In genomic region chr6:127331256-127331655, GRCh38 we compare ENCODE assay signal across 8 cellular contexts. TPM values are rescaled to one million over a fixed set of nuclear protein-coding genes. Genes with fewer than 3 reads are reported as not detected.
DNase-seq lines count a peak whose midpoint lies in the region; ATAC-seq, FAIRE-seq and TF ChIP-seq lines count a peak whose summit lies in the region.
"Not testable (repeated sequence)": the region's sequence is repeated elsewhere in the genome, so short reads cannot be mapped to it uniquely, and the experiment has no call there.

No MANE protein-coding gene starts in this region.

- not testable (repeated sequence) for H3K4me3 Mint-ChIP-seq in CD8-positive, alpha-beta T cell; GM23338; nephron progenitor cell; stimulated activated naive B cell treated with anti-CD40 and anti-IgM and Interleukin-4, amounts not matched to agents 10 μg/mL and 1 μg/mL and 100 μg/mL, for 72 hours
- peak overlapping the region; percentile 6 for H3K4me3 Mint-ChIP-seq in endothelial cell (ENCODE audit: unreplicated experiment)

- in situ Hi-C loops in K562 (cut with MboI) = not testable (repeated sequence)

- not testable (repeated sequence) for DNase-seq in CD8-positive, alpha-beta T cell; GM23338 (ENCODE audit: low spot score); K562 (ENCODE audit: extremely low read depth in 1 of 4, low spot score in 3 of 4); endothelial cell (ENCODE audit: low spot score); nephron progenitor cell; stimulated activated naive B cell treated with anti-CD40 and anti-IgM and Interleukin-4, amounts not matched to agents 10 μg/mL and 1 μg/mL and 100 μg/mL, for 72 hours
- DNase-seq in OCI-M1 (lab: John Stamatoyannopoulos, UW) = peak; percentile 27

- not testable (repeated sequence) for H3K9me1 ChIP-seq in K562 (ENCODE audit: control insufficient read depth, insufficient read depth, low read length)

- 0 out of 2 replicates have a peak overlapping the region, but pooled peaks have one; percentile 1 for H3K4me2 ChIP-seq in GM23338
- H3K4me2 ChIP-seq in K562 (ENCODE audit: insufficient read depth, low read length) = not testable (repeated sequence)

- peaks cover 34% of the 10 kb centered on the region for H3K36me3 Mint-ChIP-seq in CD8-positive, alpha-beta T cell
- not testable (repeated sequence) for H3K36me3 Mint-ChIP-seq in GM23338 (ENCODE audit: low read depth)
- H3K36me3 Mint-ChIP-seq in endothelial cell (ENCODE audit: low read depth, unreplicated experiment) = peaks cover 12% of the 10 kb centered on the region
- peaks cover 39% of the 10 kb centered on the region for H3K36me3 Mint-ChIP-seq in nephron progenitor cell (ENCODE audit: low read depth)
- peaks cover 16 to 22% of the 10 kb centered on the region in 2 donors for H3K36me3 Mint-ChIP-seq in stimulated activated naive B cell treated with anti-CD40 and anti-IgM and Interleukin-4, amounts not matched to agents 10 μg/mL and 1 μg/mL and 100 μg/mL, for 72 hours

- not testable (repeated sequence) for H3K4me1 ChIP-seq in CD8-positive, alpha-beta T cell (ENCODE audit: insufficient read depth, low read length); K562 (replicated peaks in 1 of 2; ENCODE audit: control insufficient read depth in 2 of 2, insufficient read depth in 2 of 2, low read length in 2 of 2)
- H3K4me1 ChIP-seq in GM23338 (ENCODE audit: insufficient read depth) = peaks cover 42% of the 10 kb centered on the region
- H3K4me1 ChIP-seq in HUES6 (ENCODE audit: control insufficient read depth, insufficient read depth, low read length) = peaks cover 12% of the 10 kb centered on the region

- H3F3A ChIP-seq in GM23338 (replicated peaks; ENCODE audit: low read depth) = not testable (repeated sequence)

- CTCF ChIA-PET in CD8-positive, alpha-beta T cell (lab: Charles Lee); K562 (lab: Yijun Ruan, JAX; ENCODE audit: low intra/inter-chr PET ratio): not testable (repeated sequence)

- not testable (repeated sequence) for H3K9me2 ChIP-seq in GM23338 (ENCODE audit: insufficient read depth)

- not testable (repeated sequence) for H3K27ac ChIP-seq in CD8-positive, alpha-beta T cell (ENCODE audit: low read depth, low read length); K562 (ENCODE audit: extremely low read depth, low read depth, low read length)
- H3K27ac ChIP-seq in GM23338 (ENCODE audit: low read depth) (peak overlapping the region; percentile 93), HUES6 (ENCODE audit: low read depth, low read length) (peak overlapping the region; percentile 86; the same call in 1 of the 2 replicates)

- not testable (repeated sequence) for TF ChIP-seq POLR2A in K562 (conservative IDR thresholded peaks at IDR 0.05)

- not testable (repeated sequence) for TF ChIP-seq CTCF in CD8-positive, alpha-beta T cell (IDR thresholded peaks at IDR 0.05); GM23338 (conservative IDR thresholded peaks at IDR 0.05; ENCODE audit: low read depth in 2 of 2); K562 (IDR thresholded peaks at IDR 0.05 in 2 of 3, conservative IDR thresholded peaks at IDR 0.05 in 1 of 3; ENCODE audit: insufficient read depth in 2 of 3, low read depth in 1 of 3, low read length in 3 of 3); endothelial cell (IDR thresholded peaks at IDR 0.05; ENCODE audit: unreplicated experiment); nephron progenitor cell (IDR thresholded peaks at IDR 0.05)

- whole genome bisulfite sequencing in K562 (ENCODE audit: insufficient coverage, low coverage, missing lambda C conversion rate) = 95% methylated on average over 3 of the region's 3 CpGs

- H2AFZ ChIP-seq in GM23338; K562 (ENCODE audit: low read depth, low read length): not testable (repeated sequence)

- H3K9ac ChIP-seq in HUES6 (ENCODE audit: low read length); K562 (ENCODE audit: insufficient read depth in 1 of 2, low read depth in 2 of 2, low read length in 2 of 2): not testable (repeated sequence)

- peaks cover 30% of the 10 kb centered on the region for H3K4me1 Mint-ChIP-seq in CD8-positive, alpha-beta T cell (ENCODE audit: low read depth)
- H3K4me1 Mint-ChIP-seq in GM23338 (peaks cover 40% of the 10 kb centered on the region), endothelial cell (ENCODE audit: unreplicated experiment) (peaks cover 61% of the 10 kb centered on the region)
- not testable (repeated sequence) for H3K4me1 Mint-ChIP-seq in nephron progenitor cell
- H3K4me1 Mint-ChIP-seq in stimulated activated naive B cell treated with anti-CD40 and anti-IgM and Interleukin-4, amounts not matched to agents 10 μg/mL and 1 μg/mL and 100 μg/mL, for 72 hours = peaks cover 18 to 34% of the 10 kb centered on the region in 2 donors

- ATAC-seq in CD8-positive, alpha-beta T cell; GM23338; stimulated activated naive B cell treated with anti-CD40 and anti-IgM and Interleukin-4, amounts not matched to agents 10 μg/mL and 1 μg/mL and 100 μg/mL, for 72 hours (replicated peaks): not testable (repeated sequence)
- peak; percentile 14; the same call in 1 of the 3 replicates for ATAC-seq in K562

- not testable (repeated sequence) for TF ChIP-seq RAD21 in K562 (CRISPR knock-in tag; conservative IDR thresholded peaks at IDR 0.05 in 1 of 2, IDR thresholded peaks at IDR 0.05 in 1 of 2)

- BruUV-seq in K562 (replicated peaks; lab: Mats Ljungman, UMichigan) = not testable (repeated sequence)

- POLR2A ChIA-PET in CD8-positive, alpha-beta T cell (lab: Charles Lee) = interaction anchor here (1.3 kb wide), 1 partner anchor 11 kb away, joined by 3 read pairs; no protein-coding TSS in a partner anchor
- POLR2A ChIA-PET in K562 (lab: Yijun Ruan, JAX) = interaction anchor here (1.2 kb wide), 1 partner anchor 10 kb away, joined by 4 read pairs; no protein-coding TSS in a partner anchor

- peak overlapping the region; percentile 15 for H3K27ac Mint-ChIP-seq in CD8-positive, alpha-beta T cell
- H3K27ac Mint-ChIP-seq in GM23338 = peak overlapping the region; percentile 68
- peak overlapping the region; percentile 38 for H3K27ac Mint-ChIP-seq in endothelial cell (ENCODE audit: unreplicated experiment)
- peak overlapping the region; percentile 31 for H3K27ac Mint-ChIP-seq in nephron progenitor cell
- H3K27ac Mint-ChIP-seq in stimulated activated naive B cell treated with anti-CD40 and anti-IgM and Interleukin-4, amounts not matched to agents 10 μg/mL and 1 μg/mL and 100 μg/mL, for 72 hours = peak overlapping the region; percentile 20

- H3K9me3 Mint-ChIP-seq in CD8-positive, alpha-beta T cell; GM23338; endothelial cell (ENCODE audit: unreplicated experiment); nephron progenitor cell; stimulated activated naive B cell treated with anti-CD40 and anti-IgM and Interleukin-4, amounts not matched to agents 10 μg/mL and 1 μg/mL and 100 μg/mL, for 72 hours: not testable (repeated sequence)

- intact Hi-C loops in CD8-positive, alpha-beta T cell (cut with DNase I, micrococcal nuclease); K562 (cut with micrococcal nuclease): not testable (repeated sequence)

- not testable (repeated sequence) for H3K27me3 ChIP-seq in CD8-positive, alpha-beta T cell (ENCODE audit: insufficient read depth, low read length); GM23338 (ENCODE audit: insufficient read depth); HUES6 (ENCODE audit: control insufficient read depth, insufficient read depth, low read length); K562 (ENCODE audit: control insufficient read depth in 2 of 2, insufficient read depth in 2 of 2, low read length in 2 of 2)

- not testable (repeated sequence) for FAIRE-seq in K562 (lab: Jason Lieb, UNC)

- H3K36me3 ChIP-seq in CD8-positive, alpha-beta T cell (ENCODE audit: insufficient read depth, low read length) = not testable (repeated sequence)
- H3K36me3 ChIP-seq in GM23338 (ENCODE audit: insufficient read depth) (peaks cover 14% of the 10 kb centered on the region), HUES6 (ENCODE audit: control insufficient read depth, insufficient read depth, low read length) (peaks cover 25% of the 10 kb centered on the region), K562 (ENCODE audit: control insufficient read depth, insufficient read depth, low read length) (peaks cover 36% of the 10 kb centered on the region)

- H3K79me2 ChIP-seq in GM23338 (replicated peaks; ENCODE audit: insufficient read depth) (peaks cover 76% of the 10 kb centered on the region), K562 (ENCODE audit: control insufficient read depth, insufficient read depth, low read length) (peaks cover 39% of the 10 kb centered on the region)

- not testable (repeated sequence) for H3K27me3 Mint-ChIP-seq in CD8-positive, alpha-beta T cell (ENCODE audit: low read depth); GM23338 (ENCODE audit: insufficient read depth, low read depth, poor library complexity); endothelial cell (ENCODE audit: unreplicated experiment); nephron progenitor cell (ENCODE audit: low read depth, poor library complexity); stimulated activated naive B cell treated with anti-CD40 and anti-IgM and Interleukin-4, amounts not matched to agents 10 μg/mL and 1 μg/mL and 100 μg/mL, for 72 hours

- not testable (repeated sequence) for H3K4me3 ChIP-seq in CD8-positive, alpha-beta T cell (ENCODE audit: low read depth, low read length); GM23338; HUES6 (ENCODE audit: low read depth, low read length); K562

- not testable (repeated sequence) for TF ChIP-seq EP300 in K562 (IDR thresholded peaks at IDR 0.05; ENCODE audit: low read length)

- not testable (repeated sequence) for H3K9me3 ChIP-seq in CD8-positive, alpha-beta T cell (ENCODE audit: low read length); HUES6 (ENCODE audit: control insufficient read depth, insufficient read depth, low read depth, low read length); K562 (replicated peaks; ENCODE audit: control insufficient read depth, insufficient read depth, low read depth, low read length)

- H4K20me1 ChIP-seq in GM23338 (replicated peaks; ENCODE audit: insufficient read depth); K562 (replicated peaks; ENCODE audit: control insufficient read depth, insufficient read depth, low read length): not testable (repeated sequence)

RNA-seq across cellular contexts. Expression of gene ECHDC1, which starts 12.2 kb away (rescaled TPM):
- 1 to 10 TPM; 9.3 to 10.0 TPM for total RNA-seq in CD8-positive, alpha-beta T cell
- total RNA-seq in GM23338 (2014; rRNA removed; shearing (Covaris generic)) = 65.8 and 77.1 TPM in 2 replicates
- polyA plus RNA-seq in GM23338 (2016; fragmentation: Nextera tagmentation; extraction: Ambion mirVana) (74.9 and 98.4 TPM in 2 replicates), K562 (2011; rRNA removed) (48.7 and 73.1 TPM in 2 replicates), K562 (2014; fragmentation: Illumina TruSeq; extraction: Trizol) (88.4 and 105 TPM in 2 replicates), K562 (2014; fragmentation: Nextera tagmentation; extraction: Ambion mirVana) (100 to 1,000 TPM in 1 of 2 experiments, 10 to 100 TPM in 1; 96.5 to 103 TPM), K562 (2014; rRNA removed) (64.6 and 75.5 TPM in 2 replicates)
- total RNA-seq in K562 (2011; cell fraction: chromatin; rRNA removed; ENCODE audit: low replicate concordance) = 34.7 and 94.5 TPM in 2 replicates
- 17.8 and 23.6 TPM in 2 replicates for total RNA-seq in K562 (2011; cell fraction: nucleolus; rRNA removed)
- total RNA-seq in K562 (2011; cell fraction: nucleoplasm; rRNA removed) = 38.3 and 94.7 TPM in 2 replicates
- total RNA-seq in K562 (2014; rRNA removed) (45.9 and 58.0 TPM in 2 replicates), K562 (2014; rRNA removed; fragmentation: Illumina TruSeq; extraction: Trizol) (99.3 and 119 TPM in 2 replicates), K562 (2015; rRNA removed; fragmentation: Illumina TruSeq; extraction: Trizol) (70.4 and 78.6 TPM in 2 replicates), K562 (2021) (57.5 and 58.4 TPM in 2 replicates), endothelial cell (ENCODE audit: unreplicated experiment) (84.1 TPM)
- polyA plus RNA-seq in K562 (2011; cell fraction: cytosol; rRNA removed) = 7.9 and 20.1 TPM in 2 replicates
- 13.2 and 20.4 TPM in 2 replicates for polyA plus RNA-seq in K562 (2011; cell fraction: nucleus; rRNA removed)
- polyA plus RNA-seq in K562 (2012) = 46.1 and 76.1 TPM in 2 replicates
- 67.4 and 81.7 TPM in 2 replicates for polyA minus RNA-seq in K562 (2011; rRNA and poly(A)+ RNA removed)
- polyA minus RNA-seq in K562 (2011; cell fraction: cytosol; rRNA and poly(A)+ RNA removed) = 17.4 and 23.8 TPM in 2 replicates
- 28.5 and 45.2 TPM in 2 replicates for polyA minus RNA-seq in K562 (2011; cell fraction: nucleus; rRNA and poly(A)+ RNA removed)

Comparison
In these comparisons a context has a peak if more than half of its experiments do, and no peak if none do; other contexts are left out.
1. H3K27ac Mint-ChIP-seq: peak in every context shown above with its lines; median percentile 68 in GM23338; 38 in endothelial cell; 31 in nephron progenitor cell; 20 in stimulated activated naive B cell treated with anti-CD40 and anti-IgM and Interleukin-4, amounts not matched to agents 10 μg/mL and 1 μg/mL and 100 μg/mL, for 72 hours; 15 in CD8-positive, alpha-beta T cell.